Comparison of ENCODE assay signal across 28 cellular contexts in genomic region chr13:51047434-51048165, GRCh38.
DNase-seq lines count a peak whose midpoint lies in the region; ATAC-seq, FAIRE-seq and TF ChIP-seq lines count a peak whose summit lies in the region.
"Had no signal": no experiment of that assay in that cellular context is flagged by ENCODE, and none has a peak within 500 bp of the region (broad histone marks: within the 10 kb centered on the region; RNA-seq: fewer than 3 reads in every experiment).

No MANE protein-coding gene starts in this region.

- FAIRE-seq in GM12891 (lab: Jason Lieb, UNC), result peak; percentile 31
- FAIRE-seq: RCC 7860 had no signal

- H3K4me1 Mint-ChIP-seq in osteocyte (ENCODE audit: unreplicated experiment), result peaks cover 4% of the 10 kb centered on the region
- H3K4me1 Mint-ChIP-seq: activated T-helper 17 cell treated with anti-CD3 and anti-CD28 coated beads, Interleukin-2, amount 50 U/mL, for 72 hours; CD8-positive, alpha-beta memory T cell had no signal

- peaks cover 11% of the 10 kb centered on the region for H3K4me1 ChIP-seq in body of pancreas
- no peaks in the 10 kb centered on the region for H3K4me1 ChIP-seq in sigmoid colon
- H3K4me1 ChIP-seq: ascending aorta, foreskin keratinocyte, lower lobe of right lung had no signal

- H3K36me3 ChIP-seq in body of pancreas (replicated peaks in 1 of 2; ENCODE audit: insufficient read depth in 1 of 2, low read depth in 2 of 2) (no peaks in the 10 kb centered on the region), sigmoid colon (no peaks in the 10 kb centered on the region)
- H3K36me3 ChIP-seq: ascending aorta, lower lobe of right lung had no signal

- TF ChIP-seq CTCF in body of pancreas (IDR thresholded peaks at IDR 0.05) (no peak), osteocyte (IDR thresholded peaks at IDR 0.05) (no peak), sigmoid colon (IDR thresholded peaks at IDR 0.05) (no peak)

- 26 to 34% methylated on average over 6 of the region's 6 CpGs for WGBS in body of pancreas, 2 donors
- WGBS in sigmoid colon, 2 donors, result 85 to 90% methylated on average over 6 of the region's 6 CpGs

- no peaks in the 10 kb centered on the region for H3K36me3 Mint-ChIP-seq in osteocyte (ENCODE audit: unreplicated experiment)
- H3K36me3 Mint-ChIP-seq: activated naive CD4-positive, alpha-beta T cell treated with anti-CD3 and anti-CD28 coated beads, Interleukin-2, amount 50 U/mL, for 72 hours; CD8-positive, alpha-beta memory T cell; WTC11 had no signal

- H3K27ac Mint-ChIP-seq in osteocyte (ENCODE audit: unreplicated experiment), result no peak overlapping the region
- H3K27ac Mint-ChIP-seq: activated naive CD4-positive, alpha-beta T cell treated with anti-CD3 and anti-CD28 coated beads, Interleukin-2, amount 50 U/mL, for 72 hours; activated T-helper 17 cell treated with anti-CD3 and anti-CD28 coated beads, Interleukin-2, amount 50 U/mL, for 72 hours; CD8-positive, alpha-beta memory T cell; WTC11 had no signal

- TF ChIP-seq POLR2A in GM12891 (IDR thresholded peaks at IDR 0.05; ENCODE audit: low read depth, low read length) (no peak), body of pancreas (IDR thresholded peaks at IDR 0.05) (no peak), sigmoid colon (IDR thresholded peaks at IDR 0.05) (no peak)

- DNase-seq in GM12891 (ENCODE audit: insufficient read length, low spot score), result no peak
- peak; percentile 26 for DNase-seq in NAMALWA (ENCODE audit: low spot score)
- no peak for DNase-seq in body of pancreas
- peak; percentile 34 for DNase-seq in osteocyte (ENCODE audit: extremely low spot score, unreplicated experiment)
- DNase-seq in T-helper 9 cell, result no peak
- no peak for DNase-seq in sigmoid colon
- DNase-seq in germinal center (ENCODE audit: low spot score), result no peak
- DNase-seq: activated CD4-positive, alpha-beta T cell treated with anti-CD3 and anti-CD28 coated beads, Interleukin-2, amount 50 U/mL, for 4 hours; activated CD8-positive, alpha-beta memory T cell treated with anti-CD3 and anti-CD28 coated beads, Interleukin-2, amount 50 U/mL, for 4 hours; CD8-positive, alpha-beta memory T cell; central memory CD4-positive, alpha-beta T cell; foreskin keratinocyte; GOT3; islet precursor cell; lower lobe of right lung; NCI-H1694; NCI-H226; NCI-H82; stimulated activated CD4-positive, alpha-beta T cell treated with anti-CD3 and anti-CD28 coated beads, Interleukin-4, amount 100 ng/mL, for 1 hour; stimulated activated naive CD4-positive, alpha-beta T cell had no signal

- H3K27me3 ChIP-seq in body of pancreas (no peaks in the 10 kb centered on the region), sigmoid colon (no peaks in the 10 kb centered on the region)
- H3K27me3 ChIP-seq: ascending aorta had no signal

- H3K4me3 ChIP-seq in body of pancreas, result no peak overlapping the region
- H3K4me3 ChIP-seq in sigmoid colon, result no peak overlapping the region
- H3K4me3 ChIP-seq: ascending aorta, lower lobe of right lung, smooth muscle cell had no signal

- H3K4me3 Mint-ChIP-seq in osteocyte (ENCODE audit: unreplicated experiment), result no peak overlapping the region
- H3K4me3 Mint-ChIP-seq: activated T-helper 17 cell treated with anti-CD3 and anti-CD28 coated beads, Interleukin-2, amount 50 U/mL, for 72 hours; CD8-positive, alpha-beta memory T cell; WTC11 had no signal

- H3K9me3 ChIP-seq in body of pancreas, result no peaks in the 10 kb centered on the region
- H3K9me3 ChIP-seq in sigmoid colon, result no peaks in the 10 kb centered on the region
- H3K9me3 ChIP-seq: ascending aorta, lower lobe of right lung had no signal

- H3K27me3 Mint-ChIP-seq in osteocyte (ENCODE audit: unreplicated experiment), result peaks cover 13% of the 10 kb centered on the region

- ATAC-seq in body of pancreas, result peak; percentile 42
- ATAC-seq: activated naive CD4-positive, alpha-beta T cell treated with anti-CD3 and anti-CD28 coated beads, Interleukin-2, amount 50 U/mL, for 72 hours; activated T-helper 17 cell treated with anti-CD3 and anti-CD28 coated beads, Interleukin-2, amount 50 U/mL, for 72 hours; foreskin keratinocyte; lower lobe of right lung; SK-N-SH treated with all-trans-retinoic acid at 6 μM for 48 hours; WTC11 had no signal

- H3K27ac ChIP-seq in body of pancreas, result peak overlapping the region in 2 of 4 donors; percentile 27 to 28
- no peak overlapping the region for H3K27ac ChIP-seq in sigmoid colon
- H3K27ac ChIP-seq: ascending aorta, epithelial cell of prostate, foreskin keratinocyte, lower lobe of right lung had no signal

- no peak for TF ChIP-seq EP300 in sigmoid colon (IDR thresholded peaks at IDR 0.05)

- intact Hi-C loops in body of pancreas (cut with DNase I), result no loop called here
- intact Hi-C loops in sigmoid colon (cut with DNase I), result no loop called here

- no peaks in the 10 kb centered on the region for H3K9me3 Mint-ChIP-seq in osteocyte (ENCODE audit: unreplicated experiment)
- H3K9me3 Mint-ChIP-seq: activated naive CD4-positive, alpha-beta T cell treated with anti-CD3 and anti-CD28 coated beads, Interleukin-2, amount 50 U/mL, for 72 hours; activated T-helper 17 cell treated with anti-CD3 and anti-CD28 coated beads, Interleukin-2, amount 50 U/mL, for 72 hours; CD8-positive, alpha-beta memory T cell; WTC11 had no signal

TF ChIP-seq in GM12891, 5 proteins besides CTCF, POLR2A, EP300 and RAD21:
- no peak for TF ChIP-seq POLR2AphosphoS5 (IDR thresholded peaks at IDR 0.05; ENCODE audit: low read depth, low read length)

Comparison
In these comparisons a context has a peak if more than half of its experiments do, and no peak if none do; other contexts are left out.
1. DNase-seq: peak in NAMALWA (single experiment) and osteocyte (single experiment); none in GM12891 (single experiment), body of pancreas (0 of 4), T-helper 9 cell (single experiment), sigmoid colon (single experiment) and germinal center (single experiment).